ENCODE assay signal across 17 cellular contexts in the genomic region with DNA sequence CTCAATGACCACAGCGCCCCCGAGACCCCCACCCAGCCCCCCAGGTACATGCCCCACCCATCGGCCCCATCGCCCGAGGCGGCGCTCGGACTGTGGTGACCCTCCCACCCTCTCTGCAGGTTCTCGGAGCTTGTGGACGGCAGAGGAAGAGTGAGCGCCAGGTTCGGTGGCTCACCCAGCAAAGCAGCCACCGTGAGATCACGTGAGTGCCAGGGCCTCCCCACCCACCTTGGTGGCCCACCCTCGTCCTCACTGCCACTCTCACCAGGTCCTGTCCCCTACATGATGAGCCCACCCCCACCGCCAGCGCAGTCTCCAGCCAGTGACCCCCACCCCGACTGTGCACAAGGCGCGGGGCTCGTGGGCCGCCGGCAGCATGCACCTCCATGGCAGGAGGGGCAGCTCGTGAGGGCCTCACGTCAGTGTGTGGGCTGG. TPM values are rescaled to one million over a fixed set of nuclear protein-coding genes. Genes with fewer than 3 reads are reported as not detected.
DNase-seq lines count a peak whose midpoint lies in the region; ATAC-seq and TF ChIP-seq lines count a peak whose summit lies in the region.
"Had no signal": no experiment of that assay in that cellular context is flagged by ENCODE, and none has a peak within 500 bp of the region (broad histone marks: within the 10 kb centered on the region; RNA-seq: fewer than 3 reads in every experiment).

No MANE protein-coding gene starts in this region.

- 83 to 89% methylated on average over 20 to 25 of the region's 25 CpGs for WGBS in aorta, 2 donors

- no peaks in the 10 kb centered on the region for H3K9me3 Mint-ChIP-seq in osteocyte (ENCODE audit: unreplicated experiment)
- no peaks in the 10 kb centered on the region for H3K9me3 Mint-ChIP-seq in activated CD8-positive, alpha-beta T cell treated with anti-CD3 and anti-CD28 coated beads, Interleukin-2, amount 10 ng/mL, durations not matched to agents 7 days and 5 days (ENCODE audit: insufficient read depth)
- H3K9me3 Mint-ChIP-seq: CD4-positive, alpha-beta T cell had no signal

- H3K4me1 Mint-ChIP-seq in osteocyte (ENCODE audit: unreplicated experiment), result no peaks in the 10 kb centered on the region
- no peaks in the 10 kb centered on the region for H3K4me1 Mint-ChIP-seq in activated CD8-positive, alpha-beta T cell treated with anti-CD3 and anti-CD28 coated beads, Interleukin-2, amount 10 ng/mL, durations not matched to agents 7 days and 5 days (ENCODE audit: low read depth)

- H3K4me3 Mint-ChIP-seq in osteocyte (ENCODE audit: unreplicated experiment), result no peak overlapping the region
- H3K4me3 Mint-ChIP-seq in activated CD8-positive, alpha-beta T cell treated with anti-CD3 and anti-CD28 coated beads, Interleukin-2, amount 10 ng/mL, durations not matched to agents 7 days and 5 days, result no peak overlapping the region
- H3K4me3 Mint-ChIP-seq: CD4-positive, alpha-beta T cell had no signal

- no peak overlapping the region for H3K4me3 ChIP-seq in SJSA1
- no peak overlapping the region for H3K4me3 ChIP-seq in aorta (ENCODE audit: low read length in 2 of 2)
- H3K4me3 ChIP-seq: A549, HAP-1, K562 had no signal

- no peaks in the 10 kb centered on the region for H3K9me3 ChIP-seq in SJSA1 (replicated peaks)
- no peaks in the 10 kb centered on the region for H3K9me3 ChIP-seq in aorta (ENCODE audit: control insufficient read depth, low read length)
- H3K9me3 ChIP-seq: A549, Caco-2, HAP-1 had no signal

- H3K36me3 ChIP-seq in SJSA1 (peaks cover 64% of the 10 kb centered on the region), aorta (ENCODE audit: control insufficient read depth in 1 of 2, insufficient read depth in 2 of 2, low read length in 1 of 2) (peaks cover 3 to 8% of the 10 kb centered on the region in 2 donors)
- H3K36me3 ChIP-seq: HAP-1 had no signal

- CTCF ChIA-PET in activated CD8-positive, alpha-beta T cell treated with anti-CD3 and anti-CD28 coated beads, Interleukin-2, amount 10 ng/mL, durations not matched to agents 7 days and 5 days (lab: Charles Lee), result no interaction called here

- H3K27me3 ChIP-seq in SJSA1 (replicated peaks), result no peaks in the 10 kb centered on the region
- no peaks in the 10 kb centered on the region for H3K27me3 ChIP-seq in aorta (ENCODE audit: control insufficient read depth in 1 of 2, insufficient read depth in 2 of 2, low read length in 1 of 2)

- TF ChIP-seq CTCF in 22Rv1 (IDR thresholded peaks at IDR 0.05), result no peak
- no peak for TF ChIP-seq CTCF in osteocyte (IDR thresholded peaks at IDR 0.05)

- POLR2A ChIA-PET in activated CD8-positive, alpha-beta T cell treated with anti-CD3 and anti-CD28 coated beads, Interleukin-2, amount 10 ng/mL, durations not matched to agents 7 days and 5 days (lab: Charles Lee), result no interaction called here

- no peak for ATAC-seq in aorta (ENCODE audit: low FRiP score)
- ATAC-seq in activated CD8-positive, alpha-beta T cell treated with anti-CD3 and anti-CD28 coated beads, Interleukin-2, amount 10 ng/mL, durations not matched to agents 7 days and 5 days, result no peak
- ATAC-seq: A549, K562 had no signal

- H3K27ac ChIP-seq in 22Rv1, result peak overlapping the region; percentile 13; the same call in 1 of the 2 replicates
- peak overlapping the region; percentile 69 for H3K27ac ChIP-seq in SJSA1
- H3K27ac ChIP-seq in aorta (ENCODE audit: low read depth in 1 of 2, low read length in 2 of 2), result no peak overlapping the region
- H3K27ac ChIP-seq: A549, C4-2B had no signal

- H3K27ac Mint-ChIP-seq in osteocyte (ENCODE audit: unreplicated experiment), result no peak overlapping the region
- no peak overlapping the region for H3K27ac Mint-ChIP-seq in activated CD8-positive, alpha-beta T cell treated with anti-CD3 and anti-CD28 coated beads, Interleukin-2, amount 10 ng/mL, durations not matched to agents 7 days and 5 days
- H3K27ac Mint-ChIP-seq: CD4-positive, alpha-beta T cell had no signal

- DNase-seq in D341Med (ENCODE audit: low spot score) (peak; percentile 24), SJSA1 (ENCODE audit: low read depth in 1 of 2, low spot score in 2 of 2) (no peak), osteocyte (ENCODE audit: extremely low spot score, unreplicated experiment) (peak; percentile 75), HuH-7.5 (ENCODE audit: low spot score) (no peak), aorta (no peak)
- no peak for DNase-seq in activated CD8-positive, alpha-beta T cell treated with anti-CD3 and anti-CD28 coated beads, Interleukin-2, amount 10 ng/mL, durations not matched to agents 7 days and 5 days
- DNase-seq: AML-193; Caco-2; CD4-positive, alpha-beta T cell; DMS153; DMS79; GF-D8 had no signal

- intact Hi-C loops in aorta (cut with DNase I), result no loop called here

- H3K4me1 ChIP-seq in SJSA1 (replicated peaks), result peaks cover 36% of the 10 kb centered on the region
- H3K4me1 ChIP-seq in aorta (ENCODE audit: control insufficient read depth in 1 of 2, insufficient read depth in 2 of 2, low read length in 2 of 2), result no peaks in the 10 kb centered on the region
- H3K4me1 ChIP-seq: A549, Caco-2, HAP-1 had no signal

- peaks cover 7% of the 10 kb centered on the region for H3K27me3 Mint-ChIP-seq in osteocyte (ENCODE audit: unreplicated experiment)
- H3K27me3 Mint-ChIP-seq in activated CD8-positive, alpha-beta T cell treated with anti-CD3 and anti-CD28 coated beads, Interleukin-2, amount 10 ng/mL, durations not matched to agents 7 days and 5 days (ENCODE audit: low read depth), result no peaks in the 10 kb centered on the region
- H3K27me3 Mint-ChIP-seq: CD4-positive, alpha-beta T cell had no signal

- peaks cover 4% of the 10 kb centered on the region for H3K36me3 Mint-ChIP-seq in osteocyte (ENCODE audit: unreplicated experiment)
- no peaks in the 10 kb centered on the region for H3K36me3 Mint-ChIP-seq in activated CD8-positive, alpha-beta T cell treated with anti-CD3 and anti-CD28 coated beads, Interleukin-2, amount 10 ng/mL, durations not matched to agents 7 days and 5 days (ENCODE audit: low read depth)

RNA-seq across cellular contexts. Expression of a gene that starts 30.4 kb away (rescaled TPM):
- 30.0 and 46.3 TPM in 2 replicates for total RNA-seq in SJSA1 (2014; rRNA removed; shearing (Covaris generic))
- total RNA-seq in osteocyte (32.4 and 36.8 TPM in 2 replicates), aorta (10 to 100 TPM; 24.4 to 36.4 TPM)
- polyA plus RNA-seq in aorta, result 10 to 100 TPM; 26.3 to 38.4 TPM
- 10 to 100 TPM; 24.1 to 26.3 TPM for total RNA-seq in activated CD8-positive, alpha-beta T cell treated with anti-CD3 and anti-CD28 coated beads, Interleukin-2, amount 10 ng/mL, durations not matched to agents 7 days and 5 days

Comparison
In these comparisons a context has a peak if more than half of its experiments do, and no peak if none do; other contexts are left out.
1. H3K27ac ChIP-seq: peak in 22Rv1 (single experiment) and SJSA1 (single experiment); none in aorta (0 of 2).
2. DNase-seq: peak in D341Med (single experiment) and osteocyte (single experiment); none in SJSA1 (0 of 2), HuH-7.5 (single experiment), aorta (0 of 2) and activated CD8-positive, alpha-beta T cell treated with anti-CD3 and anti-CD28 coated beads, Interleukin-2, amount 10 ng/mL, durations not matched to agents 7 days and 5 days (single experiment).